Comparison of ENCODE assay signal across 17 cellular contexts in the genomic region with DNA sequence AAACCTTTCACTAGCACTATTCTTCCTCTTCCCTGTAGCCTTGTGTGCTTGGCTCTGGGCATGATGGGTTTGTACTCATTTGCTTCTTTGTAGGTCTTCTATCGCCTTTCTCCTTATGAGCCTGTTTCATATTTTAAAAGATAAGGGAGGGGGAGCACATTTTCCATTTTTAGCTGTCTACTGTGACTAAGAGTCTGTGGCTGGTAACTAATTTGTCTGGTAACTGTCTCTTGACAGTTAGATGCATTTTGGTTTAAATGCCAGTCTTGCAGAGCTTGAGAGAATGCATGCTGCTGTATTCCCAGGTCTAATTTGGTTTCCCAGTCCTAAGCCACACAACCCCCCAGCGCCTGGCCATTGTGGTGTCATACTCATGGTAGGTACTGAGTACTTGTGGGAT. TPM values are rescaled to one million over a fixed set of nuclear protein-coding genes. Genes with fewer than 3 reads are reported as not detected.
DNase-seq lines count a peak whose midpoint lies in the region; TF ChIP-seq lines count a peak whose summit lies in the region.
"Had no signal": no experiment of that assay in that cellular context is flagged by ENCODE, and none has a peak within 500 bp of the region (broad histone marks: within the 10 kb centered on the region; RNA-seq: fewer than 3 reads in every experiment).

No MANE protein-coding gene starts in this region.

- no peaks in the 10 kb centered on the region for H3K9me3 ChIP-seq in adipocyte (ENCODE audit: control insufficient read depth, low read length)
- H3K9me3 ChIP-seq: SJSA1 had no signal

- H3K4me1 ChIP-seq in adipocyte (ENCODE audit: control insufficient read depth, insufficient read depth, low read length), result peaks cover 45% of the 10 kb centered on the region
- H3K4me1 ChIP-seq: SJSA1 had no signal

- peak overlapping the region; percentile 28 for H3K4me3 ChIP-seq in adipocyte (ENCODE audit: low read length)
- H3K4me3 ChIP-seq: SJSA1 had no signal

- TF ChIP-seq CTCF in GM10248 (IDR thresholded peaks at IDR 0.05; ENCODE audit: control extremely low read depth, extremely low read depth, low read depth, missing control alignments), result no peak

- DNase-seq in Ammon's horn (ENCODE audit: low spot score) (peak; percentile 8), HT1080 (ENCODE audit: low read depth) (peak; percentile 19), adipocyte (ENCODE audit: low read depth) (no peak), iris pigment epithelial cell (ENCODE audit: low read depth) (peak; percentile 28), GM10248 (ENCODE audit: extremely low spot score) (no peak), RKO (ENCODE audit: low spot score) (no peak), cerebellar cortex (ENCODE audit: low spot score) (no peak)
- no peak for DNase-seq in effector CD4-positive, alpha-beta T cell
- DNase-seq: activated gamma-delta T cell treated with Interleukin-2 at 50 U/mL for 16 hours, DMS79, endodermal cell, foreskin melanocyte, Karpas-422, NCI-H146, NCI-H446 had no signal

- CTCF ChIA-PET in GM10248 (lab: Yijun Ruan, JAX), result interaction anchor here (1.2 to 1.6 kb wide), 2 partner anchors 9 to 12 kb away, joined by 5 to 8 read pairs; no protein-coding TSS in a partner anchor

- no peaks in the 10 kb centered on the region for H3K36me3 ChIP-seq in adipocyte (ENCODE audit: control insufficient read depth, insufficient read depth, low read length, severe bottlenecking)
- H3K36me3 ChIP-seq: SJSA1 had no signal

- POLR2A ChIA-PET in GM10248 (lab: Yijun Ruan, JAX), result no interaction called here

- H3K9ac ChIP-seq in adipocyte (ENCODE audit: low read length), result peak overlapping the region; percentile 9

- no peaks in the 10 kb centered on the region for H3K27me3 ChIP-seq in adipocyte (replicated peaks; ENCODE audit: control insufficient read depth, insufficient read depth, low read length)
- H3K27me3 ChIP-seq: SJSA1 had no signal

RNA-seq across cellular contexts. Expression of a gene that starts 13.6 kb away (rescaled TPM):
- total RNA-seq in HT1080 (2014; rRNA removed; shearing (Covaris generic)), result not detected in 2 replicates
- not detected in 2 replicates for polyA plus RNA-seq in HT1080 (2015; cell fraction: cytosol; rRNA removed)
- polyA plus RNA-seq in HT1080 (2015; cell fraction: nucleus; rRNA removed), result not detected in 2 replicates
- total RNA-seq: endodermal cell, mesothelial cell of epicardium, SJSA1 had no signal

Comparison
In these comparisons a context has a peak if more than half of its experiments do, and no peak if none do; other contexts are left out.
1. DNase-seq: peak in Ammon's horn (single experiment), HT1080 (single experiment) and iris pigment epithelial cell (single experiment); none in adipocyte (single experiment), GM10248 (single experiment), RKO (single experiment), effector CD4-positive, alpha-beta T cell (single experiment) and cerebellar cortex (single experiment).